ENCODE assay signal across 11 cellular contexts in the genomic region with DNA sequence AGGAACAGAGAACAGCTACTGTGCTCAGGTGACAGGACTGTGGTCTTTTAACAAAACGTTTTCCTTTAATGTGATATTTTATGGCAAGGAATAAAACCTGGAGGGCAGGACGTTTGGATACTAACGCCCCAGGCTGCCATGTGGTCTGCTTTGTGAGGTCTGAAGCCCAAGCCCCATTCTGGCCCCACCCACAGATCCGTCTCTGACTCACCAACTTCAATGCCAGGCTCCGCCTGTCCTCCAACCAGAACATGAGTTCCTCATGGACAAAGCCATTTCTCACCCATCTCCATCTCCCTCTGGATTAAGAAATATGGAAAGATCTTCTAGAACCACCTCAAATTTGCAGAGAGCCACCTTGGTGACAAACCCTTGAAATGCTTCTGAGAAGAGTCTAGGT.
DNase-seq lines count a peak whose midpoint lies in the region; ATAC-seq and TF ChIP-seq lines count a peak whose summit lies in the region.
"Had no signal": no experiment of that assay in that cellular context is flagged by ENCODE, and none has a peak within 500 bp of the region (broad histone marks: within the 10 kb centered on the region; RNA-seq: fewer than 3 reads in every experiment).

No MANE protein-coding gene starts in this region.

- H3K4me1 Mint-ChIP-seq in endothelial cell (ENCODE audit: unreplicated experiment) (peaks cover 37% of the 10 kb centered on the region), nephron progenitor cell (peaks cover 40% of the 10 kb centered on the region), progenitor cell of endocrine pancreas (ENCODE audit: low read depth) (peaks cover 7% of the 10 kb centered on the region)
- H3K4me1 Mint-ChIP-seq: mesothelial cell of epicardium had no signal

- H3K4me3 Mint-ChIP-seq in endothelial cell (ENCODE audit: unreplicated experiment) (peak overlapping the region; percentile 21), nephron progenitor cell (no peak overlapping the region), progenitor cell of endocrine pancreas (ENCODE audit: low read depth) (no peak overlapping the region)
- H3K4me3 Mint-ChIP-seq: mesothelial cell of epicardium had no signal

- H3K9me3 Mint-ChIP-seq in endothelial cell (ENCODE audit: unreplicated experiment) = no peaks in the 10 kb centered on the region
- H3K9me3 Mint-ChIP-seq in nephron progenitor cell = no peaks in the 10 kb centered on the region
- H3K9me3 Mint-ChIP-seq in progenitor cell of endocrine pancreas (ENCODE audit: low read depth) = no peaks in the 10 kb centered on the region
- H3K9me3 Mint-ChIP-seq: mesothelial cell of epicardium had no signal

- peaks cover 11% of the 10 kb centered on the region for H3K36me3 Mint-ChIP-seq in endothelial cell (ENCODE audit: low read depth, unreplicated experiment)
- peaks cover 21% of the 10 kb centered on the region for H3K36me3 Mint-ChIP-seq in nephron progenitor cell (ENCODE audit: low read depth)
- peaks cover 3% of the 10 kb centered on the region for H3K36me3 Mint-ChIP-seq in progenitor cell of endocrine pancreas (ENCODE audit: insufficient read depth)

- no peak overlapping the region for H3K4me3 ChIP-seq in MG63

- no peaks in the 10 kb centered on the region for H3K36me3 ChIP-seq in MG63

- H3K27me3 Mint-ChIP-seq in endothelial cell (ENCODE audit: unreplicated experiment) (peaks cover 17% of the 10 kb centered on the region), nephron progenitor cell (ENCODE audit: low read depth, poor library complexity) (peaks cover 9% of the 10 kb centered on the region), progenitor cell of endocrine pancreas (no peaks in the 10 kb centered on the region)

- peak; percentile 55 for DNase-seq in ELF-1 (ENCODE audit: low read depth, low spot score)
- peak; percentile 62 for DNase-seq in MG63
- no peak for DNase-seq in endothelial cell (ENCODE audit: low spot score)
- no peak for DNase-seq in nephron progenitor cell
- no peak for DNase-seq in progenitor cell of endocrine pancreas (ENCODE audit: low spot score, unreplicated experiment)
- DNase-seq: stimulated activated CD4-positive, alpha-beta T cell treated with anti-CD3 and anti-CD28 coated beads, Interleukin-15, amount 100 ng/mL, for 24 hours; substantia nigra had no signal

- H3K27ac Mint-ChIP-seq in endothelial cell (ENCODE audit: unreplicated experiment) (peak overlapping the region; percentile 5), nephron progenitor cell (peak overlapping the region; percentile 49), progenitor cell of endocrine pancreas (no peak overlapping the region)
- H3K27ac Mint-ChIP-seq: mesothelial cell of epicardium had no signal

- H3K9me3 ChIP-seq in MG63 = no peaks in the 10 kb centered on the region

- no peak for TF ChIP-seq CTCF in endothelial cell (IDR thresholded peaks at IDR 0.05; ENCODE audit: unreplicated experiment)
- TF ChIP-seq CTCF in nephron progenitor cell (IDR thresholded peaks at IDR 0.05) = no peak
- no peak for TF ChIP-seq CTCF in progenitor cell of endocrine pancreas (IDR thresholded peaks at IDR 0.05; ENCODE audit: unreplicated experiment)

- H3K27me3 ChIP-seq in MG63 = no peaks in the 10 kb centered on the region

- ATAC-seq in GM18498 (IDR thresholded peaks at IDR 0.05; ENCODE audit: unreplicated experiment) (no peak), HG02870 (IDR thresholded peaks at IDR 0.05; ENCODE audit: unreplicated experiment) (no peak), GM19395 (IDR thresholded peaks at IDR 0.05; ENCODE audit: unreplicated experiment) (no peak)

Comparison
In these comparisons a context has a peak if more than half of its experiments do, and no peak if none do; other contexts are left out.
1. DNase-seq: peak in ELF-1 (single experiment) and MG63 (single experiment); none in endothelial cell (single experiment), nephron progenitor cell (single experiment) and progenitor cell of endocrine pancreas (single experiment).